In the genomic region with DNA sequence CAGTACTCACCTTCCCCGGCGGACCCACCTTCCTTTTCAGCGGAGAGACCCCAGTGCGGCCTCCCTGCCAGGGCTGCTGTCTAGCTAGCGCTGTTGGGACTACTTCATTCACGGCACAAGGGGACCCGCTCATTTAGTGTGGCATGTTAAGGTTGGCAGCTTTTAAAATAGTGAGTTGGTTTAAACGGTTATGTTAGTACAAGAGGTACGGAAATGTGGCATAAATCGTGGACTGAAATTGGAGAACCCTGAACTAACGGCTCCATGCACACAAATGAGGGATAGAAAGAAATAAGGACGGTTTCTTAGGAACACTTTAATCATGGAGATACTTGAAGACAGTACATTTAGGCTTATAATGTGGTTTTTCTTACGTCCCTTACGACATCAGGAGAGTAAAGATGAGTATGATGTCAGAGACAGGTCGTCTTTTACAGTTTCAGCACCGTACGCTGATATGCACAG, we compare ENCODE assay signal across 8 cellular contexts.
DNase-seq lines count a peak whose midpoint lies in the region; ATAC-seq and TF ChIP-seq lines count a peak whose summit lies in the region.

No MANE protein-coding gene starts in this region.

- H3K27me3 ChIP-seq in DOHH2 (ENCODE audit: control insufficient read depth, low read length): no peaks in the 10 kb centered on the region

- H3K4me1 Mint-ChIP-seq in stimulated activated naive CD8-positive, alpha-beta T cell treated with anti-CD3 and anti-CD28 coated beads, Interleukin-15, Interleukin-2, amounts not matched to agents 100 ng/mL and 50 ng/mL, for 24 hours (ENCODE audit: low read depth): peaks cover 71% of the 10 kb centered on the region

- H4K20me1 ChIP-seq in DOHH2 (ENCODE audit: control insufficient read depth, insufficient read depth, low read depth, low read length): peaks cover 2% of the 10 kb centered on the region; the same call in 1 of the 2 replicates

- peaks cover 13% of the 10 kb centered on the region; the same call in 1 of the 2 replicates for H3F3A ChIP-seq in DOHH2 (ENCODE audit: control insufficient read depth, insufficient read depth)

- peaks cover 43% of the 10 kb centered on the region for H3K36me3 ChIP-seq in DOHH2 (ENCODE audit: control insufficient read depth, low read length)

- H3K9me3 ChIP-seq in DOHH2 (ENCODE audit: control insufficient read depth, insufficient read depth, low read length): no peaks in the 10 kb centered on the region

- H3K36me3 Mint-ChIP-seq in stimulated activated naive CD8-positive, alpha-beta T cell treated with anti-CD3 and anti-CD28 coated beads, Interleukin-15, Interleukin-2, amounts not matched to agents 100 ng/mL and 50 ng/mL, for 24 hours (ENCODE audit: low read depth): peaks cover 40% of the 10 kb centered on the region

- peak overlapping the region; percentile 100 for H3K27ac Mint-ChIP-seq in stimulated activated naive CD8-positive, alpha-beta T cell treated with anti-CD3 and anti-CD28 coated beads, Interleukin-15, Interleukin-2, amounts not matched to agents 100 ng/mL and 50 ng/mL, for 24 hours

- peak overlapping the region; percentile 70 for H3K4me2 ChIP-seq in DOHH2 (ENCODE audit: low read length)

- peaks cover 83% of the 10 kb centered on the region for H3K79me2 ChIP-seq in DOHH2 (ENCODE audit: control insufficient read depth, low read length)

- TF ChIP-seq CTCF in DOHH2 (IDR thresholded peaks at IDR 0.05; ENCODE audit: low read depth, low read length, poor library complexity, severe bottlenecking): no peak
- TF ChIP-seq CTCF in astrocyte of the spinal cord (IDR thresholded peaks at IDR 0.05; ENCODE audit: low read depth, low read length): no peak

- peak overlapping the region; percentile 81 for H3K27ac ChIP-seq in DOHH2 (ENCODE audit: low read depth, low read length)

- in situ Hi-C loops in astrocyte of the spinal cord (cut with HindIII; ENCODE audit: low sequenced_read_pairs): no loop called here

- peak; percentile 50 for DNase-seq in NCI-H2227 (lab: John Stamatoyannopoulos, UW; ENCODE audit: unreplicated experiment)
- DNase-seq in astrocyte of the spinal cord (ENCODE audit: low read depth, low spot score): peak; percentile 43
- DNase-seq in iris pigment epithelial cell (ENCODE audit: low read depth): peak; percentile 64
- no peak for DNase-seq in AG08396 (ENCODE audit: low spot score)

- H3K4me3 Mint-ChIP-seq in stimulated activated naive CD8-positive, alpha-beta T cell treated with anti-CD3 and anti-CD28 coated beads, Interleukin-15, Interleukin-2, amounts not matched to agents 100 ng/mL and 50 ng/mL, for 24 hours: peak overlapping the region; percentile 90

- H3K4me3 ChIP-seq in DOHH2 (ENCODE audit: low read length) (peak overlapping the region; percentile 92), astrocyte of the spinal cord (ENCODE audit: low read depth, low read length) (peak overlapping the region; percentile 66)

- ATAC-seq in GM21515 (IDR thresholded peaks at IDR 0.05; ENCODE audit: unreplicated experiment) (peak; percentile 1), HG02970 (IDR thresholded peaks at IDR 0.05; ENCODE audit: low FRiP score, unreplicated experiment) (no peak)

- no peaks in the 10 kb centered on the region for H3K27me3 Mint-ChIP-seq in stimulated activated naive CD8-positive, alpha-beta T cell treated with anti-CD3 and anti-CD28 coated beads, Interleukin-15, Interleukin-2, amounts not matched to agents 100 ng/mL and 50 ng/mL, for 24 hours

- no peaks in the 10 kb centered on the region for H3K9me2 ChIP-seq in DOHH2 (replicated peaks; ENCODE audit: control insufficient read depth, low read length)

- H3K4me1 ChIP-seq in DOHH2 (ENCODE audit: control insufficient read depth, low read length): peaks cover 25% of the 10 kb centered on the region

- no peaks in the 10 kb centered on the region for H3K9me3 Mint-ChIP-seq in stimulated activated naive CD8-positive, alpha-beta T cell treated with anti-CD3 and anti-CD28 coated beads, Interleukin-15, Interleukin-2, amounts not matched to agents 100 ng/mL and 50 ng/mL, for 24 hours
